1 cellular context compared by ENCODE assay signal in genomic region chr6:7313505-7314165, GRCh38.
A peak's percentile ranks its signal among the peaks of the same experiment; 100 is the strongest.
TF ChIP-seq lines count a peak whose summit lies in the region.

No MANE protein-coding gene starts in this region.

TF ChIP-seq in HepG2, 621 proteins besides CTCF, POLR2A, EP300 and RAD21 (continued from another document and continues in another):
- TF ChIP-seq FOXO4 (CRISPR knock-in tag; conservative IDR thresholded peaks at IDR 0.05), result no peak
- TF ChIP-seq RFX5 (IDR thresholded peaks at IDR 0.05; ENCODE audit: low read depth, low read length), result no peak
- TF ChIP-seq GTF3A (CRISPR knock-in tag; conservative IDR thresholded peaks at IDR 0.05), result no peak
- TF ChIP-seq ZNF800 (CRISPR knock-in tag; IDR thresholded peaks at IDR 0.05), result peak; percentile 6; the same call in 1 of the 2 replicates
- TF ChIP-seq ZNF230 (CRISPR knock-in tag; IDR thresholded peaks at IDR 0.05), result no peak
- no peak for TF ChIP-seq ZSCAN29 (CRISPR knock-in tag; conservative IDR thresholded peaks at IDR 0.05)
- no peak for TF ChIP-seq RFX3 (CRISPR knock-in tag; IDR thresholded peaks at IDR 0.05)
- TF ChIP-seq GFI1 (CRISPR knock-in tag; IDR thresholded peaks at IDR 0.05; ENCODE audit: borderline replicate concordance), result no peak
- TF ChIP-seq E2F5 (CRISPR knock-in tag; conservative IDR thresholded peaks at IDR 0.05), result no peak
- no peak for TF ChIP-seq CEBPG (CRISPR knock-in tag; IDR thresholded peaks at IDR 0.05)
- no peak for TF ChIP-seq SMC3 (IDR thresholded peaks at IDR 0.05; ENCODE audit: low read length)
- no peak for TF ChIP-seq ATAD3A (CRISPR knock-in tag; IDR thresholded peaks at IDR 0.05)
- no peak for TF ChIP-seq ZFP62 (CRISPR knock-in tag; IDR thresholded peaks at IDR 0.05)
- TF ChIP-seq CSRNP2 (CRISPR knock-in tag; conservative IDR thresholded peaks at IDR 0.05; ENCODE audit: low read depth), result no peak
- no peak for TF ChIP-seq ZNF317 (CRISPR knock-in tag; IDR thresholded peaks at IDR 0.05)
- no peak for TF ChIP-seq SNRNP70 (IDR thresholded peaks at IDR 0.05; ENCODE audit: low read depth, low read length)
- no peak for TF ChIP-seq ZNF598 (CRISPR knock-in tag; IDR thresholded peaks at IDR 0.05; ENCODE audit: borderline replicate concordance)
- no peak; the same call in 1 of the 2 replicates for TF ChIP-seq ARNTL (CRISPR knock-in tag; IDR thresholded peaks at IDR 0.05)
- no peak for TF ChIP-seq ZNF282 (IDR thresholded peaks at IDR 0.05; ENCODE audit: partially characterized antibody)
- no peak for TF ChIP-seq GTF2F1 (IDR thresholded peaks at IDR 0.05; ENCODE audit: low read length)
- 0 out of 2 replicates have a peak, but pooled peaks have one; percentile 6 for TF ChIP-seq CERS6 (CRISPR knock-in tag; IDR thresholded peaks at IDR 0.05)
- no peak for TF ChIP-seq PHF8 (CRISPR knock-in tag; IDR thresholded peaks at IDR 0.05)
- TF ChIP-seq TOE1 (CRISPR knock-in tag; IDR thresholded peaks at IDR 0.05), result no peak
- TF ChIP-seq PRPF4 (IDR thresholded peaks at IDR 0.05; ENCODE audit: low read depth, low read length, poor library complexity, severe bottlenecking), result peak; percentile 84
- no peak for TF ChIP-seq E2F1 (CRISPR knock-in tag; IDR thresholded peaks at IDR 0.05)
- no peak for TF ChIP-seq MXI1 (IDR thresholded peaks at IDR 0.05; ENCODE audit: borderline replicate concordance, low read depth, low read length)
- no peak for TF ChIP-seq BHLHE40 (IDR thresholded peaks at IDR 0.05; ENCODE audit: low read length)
- no peak for TF ChIP-seq HOXA7 (CRISPR knock-in tag; IDR thresholded peaks at IDR 0.05)
- no peak for TF ChIP-seq ZNF746 (CRISPR knock-in tag; IDR thresholded peaks at IDR 0.05)
- no peak for TF ChIP-seq AKAP8 (CRISPR knock-in tag; IDR thresholded peaks at IDR 0.05)
- 0 out of 2 replicates have a peak, but pooled peaks have one; percentile 6 for TF ChIP-seq ZNF501 (CRISPR knock-in tag; IDR thresholded peaks at IDR 0.05)
- TF ChIP-seq LRRFIP1 (CRISPR knock-in tag; conservative IDR thresholded peaks at IDR 0.05), result no peak
- no peak for TF ChIP-seq ZBTB8A (CRISPR knock-in tag; IDR thresholded peaks at IDR 0.05; ENCODE audit: borderline replicate concordance, low read depth)
- no peak; the same call in 1 of the 2 replicates for TF ChIP-seq CSRNP1 (CRISPR knock-in tag; IDR thresholded peaks at IDR 0.05)
- no peak for TF ChIP-seq BATF2 (CRISPR knock-in tag; IDR thresholded peaks at IDR 0.05)
- TF ChIP-seq ZNF720 (CRISPR knock-in tag; IDR thresholded peaks at IDR 0.05), result no peak
- TF ChIP-seq ZNF703 (CRISPR knock-in tag; IDR thresholded peaks at IDR 0.05; ENCODE audit: borderline replicate concordance), result no peak
- TF ChIP-seq MIXL1 (CRISPR knock-in tag; IDR thresholded peaks at IDR 0.05), result no peak
- TF ChIP-seq KAT8 (CRISPR knock-in tag; IDR thresholded peaks at IDR 0.05), result no peak; the same call in 1 of the 2 replicates
- no peak for TF ChIP-seq RBFOX2 (IDR thresholded peaks at IDR 0.05; ENCODE audit: low read depth, low read length)
- no peak; the same call in 1 of the 2 replicates for TF ChIP-seq ZNF607 (CRISPR knock-in tag; IDR thresholded peaks at IDR 0.05; ENCODE audit: borderline replicate concordance)
- TF ChIP-seq NCOR1 (IDR thresholded peaks at IDR 0.05; ENCODE audit: borderline replicate concordance, low read length), result no peak
- TF ChIP-seq ZNF674 (CRISPR knock-in tag; IDR thresholded peaks at IDR 0.05; ENCODE audit: low read depth), result no peak
- TF ChIP-seq TFDP2 (CRISPR knock-in tag; IDR thresholded peaks at IDR 0.05), result no peak; the same call in 1 of the 2 replicates
- no peak for TF ChIP-seq HNF1B (CRISPR knock-in tag; IDR thresholded peaks at IDR 0.05)
- TF ChIP-seq ZNF354B (CRISPR knock-in tag; IDR thresholded peaks at IDR 0.05), result no peak
- no peak for TF ChIP-seq ZNF775 (CRISPR knock-in tag; IDR thresholded peaks at IDR 0.05; ENCODE audit: borderline replicate concordance)
- TF ChIP-seq CENPBD1 (CRISPR knock-in tag; IDR thresholded peaks at IDR 0.05; ENCODE audit: borderline replicate concordance, low read depth), result no peak
- TF ChIP-seq PLRG1 (conservative IDR thresholded peaks at IDR 0.05), result no peak
- no peak for TF ChIP-seq PPARG (CRISPR knock-in tag; conservative IDR thresholded peaks at IDR 0.05)
